Comparison of ENCODE assay signal across 16 cellular contexts in the genomic region with DNA sequence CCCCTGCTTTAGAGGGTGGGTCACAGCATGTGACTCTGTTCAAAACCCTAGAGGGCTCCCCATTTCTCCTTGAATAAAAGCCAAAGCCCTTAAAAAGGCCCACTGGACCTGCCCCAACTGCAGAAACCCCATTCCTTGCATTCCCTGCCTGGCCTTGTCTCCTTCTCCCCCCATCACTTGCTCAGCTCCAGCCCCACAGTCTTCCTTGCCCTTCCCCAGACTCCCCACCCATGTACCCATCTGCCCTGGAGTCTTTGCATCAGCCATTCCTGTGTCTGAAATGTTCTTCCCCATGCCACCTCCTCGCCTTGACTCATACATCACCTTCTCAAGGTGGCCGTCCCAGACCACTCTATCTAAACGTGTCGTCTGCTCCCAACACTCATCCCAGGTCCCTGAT.
A peak's percentile ranks its signal among the peaks of the same experiment; 100 is the strongest.
DNase-seq lines count a peak whose midpoint lies in the region; ATAC-seq, FAIRE-seq and TF ChIP-seq lines count a peak whose summit lies in the region.
"Had no signal": no experiment of that assay in that cellular context is flagged by ENCODE, and none has a peak within 500 bp of the region (broad histone marks: within the 10 kb centered on the region; RNA-seq: fewer than 3 reads in every experiment).

No MANE protein-coding gene starts in this region.

- DNase-seq in bronchial epithelial cell (ENCODE audit: low read depth): no peak
- peak; percentile 22 for DNase-seq in islet precursor cell
- DNase-seq in osteoblast (ENCODE audit: insufficient read length, low spot score, missing footprints): peak; percentile 41
- peak; percentile 17 for DNase-seq in upper lobe of right lung
- DNase-seq in nucleus accumbens (lab: John Stamatoyannopoulos, UW): no peak
- no peak for DNase-seq in urothelium cell line (ENCODE audit: low spot score)
- DNase-seq in KG1 (lab: John Stamatoyannopoulos, UW): no peak
- DNase-seq: AML-193; CD8-positive, alpha-beta memory T cell; DND-41; GDM1 had no signal

- H3K4me2 ChIP-seq in osteoblast (ENCODE audit: insufficient read depth, low read length): no peak overlapping the region
- H3K4me2 ChIP-seq: A549, BLaER1 had no signal

- TF ChIP-seq CTCF in bronchial epithelial cell (IDR thresholded peaks at IDR 0.05; ENCODE audit: insufficient read depth, low read length, severe bottlenecking): no peak
- no peak for TF ChIP-seq CTCF in osteoblast (IDR thresholded peaks at IDR 0.05; ENCODE audit: extremely low read depth, low read depth, low read length)
- no peak for TF ChIP-seq CTCF in upper lobe of right lung (IDR thresholded peaks at IDR 0.05)

- no peaks in the 10 kb centered on the region for H4K20me1 ChIP-seq in osteoblast (ENCODE audit: insufficient read depth, low read length)
- H4K20me1 ChIP-seq: BLaER1 had no signal

- H3K4me3 ChIP-seq in bronchial epithelial cell (ENCODE audit: low read depth, low read length): no peak overlapping the region
- H3K4me3 ChIP-seq in osteoblast (ENCODE audit: insufficient read depth, low read length): no peak overlapping the region
- H3K4me3 ChIP-seq in upper lobe of right lung: no peak overlapping the region
- H3K4me3 ChIP-seq: A549, BLaER1, HAP-1 had no signal

- intact Hi-C loops in upper lobe of right lung (cut with DNase I): no loop called here

- no peak overlapping the region for H3K27ac ChIP-seq in osteoblast (ENCODE audit: low read depth, low read length)
- no peak overlapping the region for H3K27ac ChIP-seq in upper lobe of right lung
- H3K27ac ChIP-seq: A549, BLaER1 had no signal

- H3K27me3 ChIP-seq in bronchial epithelial cell (ENCODE audit: control insufficient read depth, insufficient read depth, low read length) (no peaks in the 10 kb centered on the region), osteoblast (ENCODE audit: insufficient read depth, low read length) (peaks cover under 1% of the 10 kb centered on the region), upper lobe of right lung (no peaks in the 10 kb centered on the region)
- H3K27me3 ChIP-seq: BLaER1 had no signal

- no peaks in the 10 kb centered on the region for H3K79me2 ChIP-seq in osteoblast (ENCODE audit: insufficient read depth, low read length)

- peak; percentile 28 for FAIRE-seq in bronchial epithelial cell (lab: Jason Lieb, UNC)
- no peak for FAIRE-seq in urothelium cell line (lab: Jason Lieb, UNC)
- FAIRE-seq: A549, H1 had no signal

- H2AFZ ChIP-seq in osteoblast (ENCODE audit: low read length): no peak overlapping the region

- H3K36me3 ChIP-seq in bronchial epithelial cell (ENCODE audit: control insufficient read depth, insufficient read depth, low read length) (no peaks in the 10 kb centered on the region), osteoblast (ENCODE audit: insufficient read depth, low read length) (no peaks in the 10 kb centered on the region), upper lobe of right lung (no peaks in the 10 kb centered on the region)
- H3K36me3 ChIP-seq: BLaER1, HAP-1 had no signal

- no peak for ATAC-seq in upper lobe of right lung

- H3K4me1 ChIP-seq in osteoblast (ENCODE audit: insufficient read depth, low read length) (no peaks in the 10 kb centered on the region), upper lobe of right lung (no peaks in the 10 kb centered on the region)
- H3K4me1 ChIP-seq: A549, BLaER1, Caco-2, HAP-1 had no signal

- H3K9me3 ChIP-seq in osteoblast (ENCODE audit: low read depth, low read length) (no peaks in the 10 kb centered on the region), upper lobe of right lung (no peaks in the 10 kb centered on the region)
- H3K9me3 ChIP-seq: HAP-1 had no signal

Comparison
In these comparisons a context has a peak if more than half of its experiments do, and no peak if none do; other contexts are left out.
1. DNase-seq: peak in islet precursor cell (single experiment), osteoblast (single experiment) and upper lobe of right lung (single experiment); none in bronchial epithelial cell (single experiment), nucleus accumbens (0 of 56), urothelium cell line (single experiment) and KG1 (single experiment).